8 cellular contexts compared by ENCODE assay signal in genomic region chr20:18793625-18794427, GRCh38. TPM values are rescaled to one million over a fixed set of nuclear protein-coding genes. Genes with fewer than 3 reads are reported as not detected.
DNase-seq lines count a peak whose midpoint lies in the region; ATAC-seq and TF ChIP-seq lines count a peak whose summit lies in the region.

No MANE protein-coding gene starts in this region.

- peaks cover 54% of the 10 kb centered on the region for H3K27me3 Mint-ChIP-seq in neural crest cell (ENCODE audit: low read depth)

- H3K9me3 Mint-ChIP-seq in neural crest cell = peaks cover 7% of the 10 kb centered on the region

- H3K4me3 Mint-ChIP-seq in neural crest cell = peak overlapping the region; percentile 98

- peak overlapping the region; percentile 82 to 99 for H3K9ac ChIP-seq in stomach smooth muscle (ENCODE audit: low read length in 2 of 2)

- peaks cover 15% of the 10 kb centered on the region for H3K4me1 Mint-ChIP-seq in neural crest cell

- H3K36me3 ChIP-seq in RWPE2 (ENCODE audit: low read depth) = no peaks in the 10 kb centered on the region
- no peaks in the 10 kb centered on the region for H3K36me3 ChIP-seq in stomach smooth muscle (ENCODE audit: control insufficient read depth in 2 of 2, insufficient read depth in 2 of 2, low read length in 2 of 2)

- TF ChIP-seq CTCF in LNCAP (IDR thresholded peaks at IDR 0.05) = peak; percentile 52
- peak; percentile 12 for TF ChIP-seq CTCF in RWPE2 (IDR thresholded peaks at IDR 0.05; ENCODE audit: poor library complexity, severe bottlenecking)
- TF ChIP-seq CTCF in foreskin fibroblast (IDR thresholded peaks at IDR 0.05; ENCODE audit: low read depth, low read length) = no peak
- TF ChIP-seq CTCF in neural crest cell (conservative IDR thresholded peaks at IDR 0.05) = no peak

- H3K4me1 ChIP-seq in RWPE2 (ENCODE audit: insufficient read depth, poor library complexity, severe bottlenecking) = no peaks in the 10 kb centered on the region
- H3K4me1 ChIP-seq in stomach smooth muscle (ENCODE audit: control insufficient read depth, insufficient read depth, low read length) = peaks cover 10% of the 10 kb centered on the region

- peak overlapping the region; percentile 96 for H3K27ac Mint-ChIP-seq in neural crest cell (ENCODE audit: unreplicated experiment)

- peaks cover 3% of the 10 kb centered on the region for H3K36me3 Mint-ChIP-seq in neural crest cell (ENCODE audit: low read depth)

- H3K27me3 ChIP-seq in RWPE2 (ENCODE audit: insufficient read depth, poor library complexity, severe bottlenecking) (no peaks in the 10 kb centered on the region), stomach smooth muscle (ENCODE audit: control insufficient read depth in 1 of 2, insufficient read depth in 2 of 2, low read length in 2 of 2) (no peaks in the 10 kb centered on the region)

- H3K9me3 ChIP-seq in RWPE2 (ENCODE audit: severe bottlenecking) (no peaks in the 10 kb centered on the region), stomach smooth muscle (ENCODE audit: control insufficient read depth in 2 of 2, low read length in 2 of 2) (peaks cover 0 to 5% of the 10 kb centered on the region in 2 donors)

- H3K27ac ChIP-seq in RWPE2 (ENCODE audit: poor library complexity, severe bottlenecking) (no peak overlapping the region), stomach smooth muscle (ENCODE audit: low read length) (peak overlapping the region; percentile 92)

- H3K4me3 ChIP-seq in RWPE2 (ENCODE audit: severe bottlenecking) (peak overlapping the region; percentile 59), foreskin fibroblast (ENCODE audit: low read depth in 1 of 2, low read length in 2 of 2) (peak overlapping the region; percentile 61 to 75), stomach smooth muscle (ENCODE audit: low read length in 2 of 2) (peak overlapping the region; percentile 75 to 96)

- peak; percentile 93 for ATAC-seq in RWPE2 (ENCODE audit: low read depth)

- peak; percentile 86 for DNase-seq in ELR (ENCODE audit: low read depth)
- DNase-seq in GOT3 (lab: John Stamatoyannopoulos, UW) = peak; percentile 18
- DNase-seq in RWPE2 (ENCODE audit: low spot score) = peak; percentile 80
- peak; percentile 46 for DNase-seq in activated gamma-delta T cell (lab: John Stamatoyannopoulos, UW)
- DNase-seq in foreskin fibroblast = peak; percentile 77 to 93
- DNase-seq in neural crest cell (ENCODE audit: low read depth, low spot score) = peak; percentile 64

RNA-seq across cellular contexts. Expression of gene SCP2D1, which starts 19.8 kb away (rescaled TPM):
- total RNA-seq in neural crest cell = not detected in 2 replicates

Comparison
In these comparisons a context has a peak if more than half of its experiments do, and no peak if none do; other contexts are left out.
1. DNase-seq: peak in every context shown above with its lines; median percentile 86 in ELR; 85 in foreskin fibroblast; 80 in RWPE2; 64 in neural crest cell; 46 in activated gamma-delta T cell; 18 in GOT3.
2. CTCF ChIP-seq: peak in LNCAP (single experiment) and RWPE2 (single experiment); none in foreskin fibroblast (single experiment) and neural crest cell (single experiment).
3. Peak in every context shown above with its lines, with median percentiles within 50 percentile points of each other: H3K4me3 ChIP-seq.